In the genomic region with DNA sequence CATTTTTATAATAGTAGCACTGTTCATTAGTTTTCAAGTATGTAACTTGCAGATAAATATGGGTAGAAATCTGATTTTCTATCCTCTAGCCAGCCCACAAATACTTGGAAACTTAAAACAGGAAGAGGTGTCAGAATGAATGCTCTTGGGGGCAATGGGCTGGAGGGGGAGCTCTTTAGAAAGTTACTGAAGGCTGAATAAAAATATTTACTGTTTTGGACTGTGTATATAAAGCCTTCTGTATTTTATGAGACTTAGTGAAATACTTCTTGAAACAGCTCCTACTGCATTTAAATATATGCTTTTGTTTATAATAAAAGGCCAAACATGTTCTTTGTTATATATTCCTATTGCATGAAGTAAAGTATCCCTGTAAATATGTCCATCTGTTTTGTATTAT, we compare ENCODE assay signal across 1 cellular context.
TF ChIP-seq lines count a peak whose summit lies in the region.

No MANE protein-coding gene starts in this region.

TF ChIP-seq in WTC11, 78 proteins besides CTCF, POLR2A, EP300 and RAD21 (continued from another document):
- TF ChIP-seq, protein P1, sequence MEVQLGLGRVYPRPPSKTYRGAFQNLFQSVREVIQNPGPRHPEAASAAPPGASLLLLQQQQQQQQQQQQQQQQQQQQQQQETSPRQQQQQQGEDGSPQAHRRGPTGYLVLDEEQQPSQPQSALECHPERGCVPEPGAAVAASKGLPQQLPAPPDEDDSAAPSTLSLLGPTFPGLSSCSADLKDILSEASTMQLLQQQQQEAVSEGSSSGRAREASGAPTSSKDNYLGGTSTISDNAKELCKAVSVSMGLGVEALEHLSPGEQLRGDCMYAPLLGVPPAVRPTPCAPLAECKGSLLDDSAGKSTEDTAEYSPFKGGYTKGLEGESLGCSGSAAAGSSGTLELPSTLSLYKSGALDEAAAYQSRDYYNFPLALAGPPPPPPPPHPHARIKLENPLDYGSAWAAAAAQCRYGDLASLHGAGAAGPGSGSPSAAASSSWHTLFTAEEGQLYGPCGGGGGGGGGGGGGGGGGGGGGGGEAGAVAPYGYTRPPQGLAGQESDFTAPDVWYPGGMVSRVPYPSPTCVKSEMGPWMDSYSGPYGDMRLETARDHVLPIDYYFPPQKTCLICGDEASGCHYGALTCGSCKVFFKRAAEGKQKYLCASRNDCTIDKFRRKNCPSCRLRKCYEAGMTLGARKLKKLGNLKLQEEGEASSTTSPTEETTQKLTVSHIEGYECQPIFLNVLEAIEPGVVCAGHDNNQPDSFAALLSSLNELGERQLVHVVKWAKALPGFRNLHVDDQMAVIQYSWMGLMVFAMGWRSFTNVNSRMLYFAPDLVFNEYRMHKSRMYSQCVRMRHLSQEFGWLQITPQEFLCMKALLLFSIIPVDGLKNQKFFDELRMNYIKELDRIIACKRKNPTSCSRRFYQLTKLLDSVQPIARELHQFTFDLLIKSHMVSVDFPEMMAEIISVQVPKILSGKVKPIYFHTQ (CRISPR knock-in tag; IDR thresholded peaks at IDR 0.05): no peak
- TF ChIP-seq, protein P2, sequence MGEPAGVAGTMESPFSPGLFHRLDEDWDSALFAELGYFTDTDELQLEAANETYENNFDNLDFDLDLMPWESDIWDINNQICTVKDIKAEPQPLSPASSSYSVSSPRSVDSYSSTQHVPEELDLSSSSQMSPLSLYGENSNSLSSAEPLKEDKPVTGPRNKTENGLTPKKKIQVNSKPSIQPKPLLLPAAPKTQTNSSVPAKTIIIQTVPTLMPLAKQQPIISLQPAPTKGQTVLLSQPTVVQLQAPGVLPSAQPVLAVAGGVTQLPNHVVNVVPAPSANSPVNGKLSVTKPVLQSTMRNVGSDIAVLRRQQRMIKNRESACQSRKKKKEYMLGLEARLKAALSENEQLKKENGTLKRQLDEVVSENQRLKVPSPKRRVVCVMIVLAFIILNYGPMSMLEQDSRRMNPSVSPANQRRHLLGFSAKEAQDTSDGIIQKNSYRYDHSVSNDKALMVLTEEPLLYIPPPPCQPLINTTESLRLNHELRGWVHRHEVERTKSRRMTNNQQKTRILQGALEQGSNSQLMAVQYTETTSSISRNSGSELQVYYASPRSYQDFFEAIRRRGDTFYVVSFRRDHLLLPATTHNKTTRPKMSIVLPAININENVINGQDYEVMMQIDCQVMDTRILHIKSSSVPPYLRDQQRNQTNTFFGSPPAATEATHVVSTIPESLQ (CRISPR knock-in tag; IDR thresholded peaks at IDR 0.05): no peak
- no peak for TF ChIP-seq RORB (CRISPR knock-in tag; IDR thresholded peaks at IDR 0.05)
- TF ChIP-seq, protein P3, sequence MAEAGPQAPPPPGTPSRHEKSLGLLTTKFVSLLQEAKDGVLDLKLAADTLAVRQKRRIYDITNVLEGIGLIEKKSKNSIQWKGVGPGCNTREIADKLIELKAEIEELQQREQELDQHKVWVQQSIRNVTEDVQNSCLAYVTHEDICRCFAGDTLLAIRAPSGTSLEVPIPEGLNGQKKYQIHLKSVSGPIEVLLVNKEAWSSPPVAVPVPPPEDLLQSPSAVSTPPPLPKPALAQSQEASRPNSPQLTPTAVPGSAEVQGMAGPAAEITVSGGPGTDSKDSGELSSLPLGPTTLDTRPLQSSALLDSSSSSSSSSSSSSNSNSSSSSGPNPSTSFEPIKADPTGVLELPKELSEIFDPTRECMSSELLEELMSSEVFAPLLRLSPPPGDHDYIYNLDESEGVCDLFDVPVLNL (CRISPR knock-in tag; IDR thresholded peaks at IDR 0.05; ENCODE audit: borderline replicate concordance, low read depth): no peak
